In genomic region chr5:8675182-8675581, GRCh38 we compare ENCODE assay signal across 38 cellular contexts.
"Had no signal": no experiment of that assay in that cellular context is flagged by ENCODE, and none has a peak within 500 bp of the region (broad histone marks: within the 10 kb centered on the region; RNA-seq: fewer than 3 reads in every experiment).

No MANE protein-coding gene starts in this region.

- H3K27me3 ChIP-seq: adrenal gland, ascending aorta, body of pancreas, brain microvascular endothelial cell, breast epithelium, cardiac muscle cell had no signal

- H3K9me3 Mint-ChIP-seq: activated naive CD4-positive, alpha-beta T cell treated with anti-CD3 and anti-CD28 coated beads for 36 hours; activated naive CD4-positive, alpha-beta T cell treated with anti-CD3 and anti-CD28 coated beads, Interleukin-2, amount 10 ng/mL, durations not matched to agents 7 days and 5 days; activated naive CD8-positive, alpha-beta T cell treated with anti-CD3 and anti-CD28 coated beads, Interleukin-2, amount 50 U/mL, for 24 hours; central memory CD8-positive, alpha-beta T cell had no signal

- H3K36me3 ChIP-seq: adrenal gland, ascending aorta, brain microvascular endothelial cell, breast epithelium, cardiac muscle cell had no signal

- H3K9me3 ChIP-seq: adrenal gland, ascending aorta, body of pancreas had no signal

- H3K4me1 ChIP-seq: adrenal gland, ascending aorta, body of pancreas, breast epithelium had no signal

- ATAC-seq: activated naive CD4-positive, alpha-beta T cell treated with anti-CD3 and anti-CD28 coated beads, Interleukin-2, amount 50 U/mL, for 72 hours; activated naive CD8-positive, alpha-beta T cell treated with anti-CD3 and anti-CD28 coated beads, Interleukin-2, amount 50 U/mL, for 24 hours; activated T-cell treated with anti-CD3 and anti-CD28 coated beads, Interleukin-2, amount 50 U/mL, for 4 hours; activated T-cell treated with anti-CD3 and anti-CD28 coated beads, Interleukin-2, amount 50 U/mL, for 72 hours; activated T-helper 17 cell treated with anti-CD3 and anti-CD28 coated beads, Interleukin-2, amount 50 U/mL, for 72 hours; body of pancreas had no signal

- H3K27ac Mint-ChIP-seq: activated naive CD4-positive, alpha-beta T cell treated with anti-CD3 and anti-CD28 coated beads for 36 hours; activated naive CD4-positive, alpha-beta T cell treated with anti-CD3 and anti-CD28 coated beads, Interleukin-2, amount 10 ng/mL, durations not matched to agents 7 days and 5 days; activated naive CD4-positive, alpha-beta T cell treated with anti-CD3 and anti-CD28 coated beads, Interleukin-2, amount 50 U/mL, for 24 hours; activated naive CD4-positive, alpha-beta T cell treated with anti-CD3 and anti-CD28 coated beads, Interleukin-2, amount 50 U/mL, for 72 hours; activated naive CD8-positive, alpha-beta T cell; activated naive CD8-positive, alpha-beta T cell treated with anti-CD3 and anti-CD28 coated beads for 36 hours; activated naive CD8-positive, alpha-beta T cell treated with anti-CD3 and anti-CD28 coated beads, Interleukin-2, amount 10 ng/mL, durations not matched to agents 7 days and 5 days; activated naive CD8-positive, alpha-beta T cell treated with anti-CD3 and anti-CD28 coated beads, Interleukin-2, amount 50 U/mL, for 24 hours; activated T-cell treated with anti-CD3 and anti-CD28 coated beads, Interleukin-2, amount 50 U/mL, for 24 hours; activated T-cell treated with anti-CD3 and anti-CD28 coated beads, Interleukin-2, amount 50 U/mL, for 72 hours; activated T-helper 1 cell treated with anti-CD3 and anti-CD28 coated beads, Interleukin-12 subunit alpha, Interleukin-12 subunit beta, Interleukin-2, Interleukin-4 antibody, amounts not matched to agents 30 ng/mL and 10 ng/mL and 1 ng/mL, durations not matched to agents 14 hours and 24 hours and 36 hours; activated T-helper 17 cell treated with anti-CD3 and anti-CD28 coated beads, Interleukin-2, amount 50 U/mL, for 72 hours; activated T-helper 2 cell treated with anti-CD3 and anti-CD28 coated beads, Interferon-gamma antibody, Interleukin-2, Interleukin-4, amounts not matched to agents 10 μg/mL and 5 μg/mL and 100 μg/mL, durations not matched to agents 14 hours and 24 hours and 36 hours; brain had no signal

- H3K4me3 ChIP-seq: adrenal gland, ascending aorta, body of pancreas, breast epithelium, cardiac muscle cell had no signal

- H3K27ac ChIP-seq: adrenal gland, ascending aorta, body of pancreas, brain microvascular endothelial cell, breast epithelium, cardiac muscle cell had no signal

- H3K4me3 Mint-ChIP-seq: activated naive CD4-positive, alpha-beta T cell treated with anti-CD3 and anti-CD28 coated beads for 36 hours; activated naive CD4-positive, alpha-beta T cell treated with anti-CD3 and anti-CD28 coated beads, Interleukin-2, amount 10 ng/mL, durations not matched to agents 7 days and 5 days; activated naive CD4-positive, alpha-beta T cell treated with anti-CD3 and anti-CD28 coated beads, Interleukin-2, amount 50 U/mL, for 24 hours; activated naive CD8-positive, alpha-beta T cell; activated naive CD8-positive, alpha-beta T cell treated with anti-CD3 and anti-CD28 coated beads for 36 hours; activated naive CD8-positive, alpha-beta T cell treated with anti-CD3 and anti-CD28 coated beads, Interleukin-2, amount 10 ng/mL, durations not matched to agents 7 days and 5 days; activated naive CD8-positive, alpha-beta T cell treated with anti-CD3 and anti-CD28 coated beads, Interleukin-2, amount 50 U/mL, for 24 hours; activated T-cell treated with anti-CD3 and anti-CD28 coated beads, Interleukin-2, amount 50 U/mL, for 24 hours; activated T-cell treated with anti-CD3 and anti-CD28 coated beads, Interleukin-2, amount 50 U/mL, for 4 hours; activated T-cell treated with anti-CD3 and anti-CD28 coated beads, Interleukin-2, amount 50 U/mL, for 72 hours; activated T-helper 1 cell treated with anti-CD3 and anti-CD28 coated beads, Interleukin-12 subunit alpha, Interleukin-12 subunit beta, Interleukin-2, Interleukin-4 antibody, amounts not matched to agents 30 ng/mL and 10 ng/mL and 1 ng/mL, durations not matched to agents 14 hours and 24 hours and 36 hours; activated T-helper 17 cell treated with anti-CD3 and anti-CD28 coated beads, Interleukin-2, amount 50 U/mL, for 72 hours; brain; central memory CD8-positive, alpha-beta T cell had no signal

- DNase-seq: activated effector memory CD4-positive, alpha-beta T cell treated with anti-CD3 and anti-CD28 coated beads, Interleukin-2, amount 50 U/mL, for 16 hours; activated effector memory CD4-positive, alpha-beta T cell treated with Interleukin-2 at 50 U/mL for 16 hours; activated gamma-delta T cell; activated gamma-delta T cell treated with Interleukin-2 at 50 U/mL for 16 hours; activated naive CD4-positive, alpha-beta T cell; activated naive CD4-positive, alpha-beta T cell treated with anti-CD3 and anti-CD28 coated beads for 36 hours; activated naive CD4-positive, alpha-beta T cell treated with anti-CD3 and anti-CD28 coated beads, Interleukin-2, amount 10 ng/mL, durations not matched to agents 7 days and 5 days; activated naive CD4-positive, alpha-beta T cell treated with anti-CD3 and anti-CD28 coated beads, Interleukin-2, amount 50 U/mL, for 16 hours; activated naive CD4-positive, alpha-beta T cell treated with Interleukin-2 at 50 U/mL for 16 hours; activated naive CD8-positive, alpha-beta T cell treated with anti-CD3 and anti-CD28 coated beads for 36 hours; activated naive CD8-positive, alpha-beta T cell treated with anti-CD3 and anti-CD28 coated beads, Interleukin-2, amount 10 ng/mL, durations not matched to agents 7 days and 5 days; activated naive CD8-positive, alpha-beta T cell treated with anti-CD3 and anti-CD28 coated beads, Interleukin-2, amount 50 U/mL, for 24 hours; activated T-cell treated with anti-CD3 and anti-CD28 coated beads, Interleukin-2, amount 50 U/mL, for 1 hour; activated T-cell treated with anti-CD3 and anti-CD28 coated beads, Interleukin-2, amount 50 U/mL, for 24 hours; activated T-cell treated with anti-CD3 and anti-CD28 coated beads, Interleukin-2, amount 50 U/mL, for 4 hours; activated T-cell treated with anti-CD3 and anti-CD28 coated beads, Interleukin-2, amount 50 U/mL, for 48 hours; activated T-cell treated with anti-CD3 and anti-CD28 coated beads, Interleukin-2, amount 50 U/mL, for 72 hours; adrenal gland; amniotic stem cell; amygdala; anterior cingulate cortex; aorta; body of pancreas; brain microvascular endothelial cell; caudate nucleus; central memory CD4-positive, alpha-beta T cell; cerebellar nuclear complex had no signal

- H3K36me3 Mint-ChIP-seq: activated naive CD4-positive, alpha-beta T cell treated with anti-CD3 and anti-CD28 coated beads, Interleukin-2, amount 10 ng/mL, durations not matched to agents 7 days and 5 days; activated naive CD4-positive, alpha-beta T cell treated with anti-CD3 and anti-CD28 coated beads, Interleukin-2, amount 50 U/mL, for 24 hours; activated naive CD4-positive, alpha-beta T cell treated with anti-CD3 and anti-CD28 coated beads, Interleukin-2, amount 50 U/mL, for 72 hours; activated naive CD8-positive, alpha-beta T cell; activated naive CD8-positive, alpha-beta T cell treated with anti-CD3 and anti-CD28 coated beads for 36 hours; activated naive CD8-positive, alpha-beta T cell treated with anti-CD3 and anti-CD28 coated beads, Interleukin-2, amount 10 ng/mL, durations not matched to agents 7 days and 5 days; brain had no signal

- H3K27me3 Mint-ChIP-seq: activated naive CD4-positive, alpha-beta T cell treated with anti-CD3 and anti-CD28 coated beads, Interleukin-2, amount 10 ng/mL, durations not matched to agents 7 days and 5 days; activated naive CD4-positive, alpha-beta T cell treated with anti-CD3 and anti-CD28 coated beads, Interleukin-2, amount 50 U/mL, for 24 hours; activated naive CD8-positive, alpha-beta T cell; activated naive CD8-positive, alpha-beta T cell treated with anti-CD3 and anti-CD28 coated beads for 36 hours; activated naive CD8-positive, alpha-beta T cell treated with anti-CD3 and anti-CD28 coated beads, Interleukin-2, amount 10 ng/mL, durations not matched to agents 7 days and 5 days; activated naive CD8-positive, alpha-beta T cell treated with anti-CD3 and anti-CD28 coated beads, Interleukin-2, amount 50 U/mL, for 24 hours; activated T-cell treated with anti-CD3 and anti-CD28 coated beads, Interleukin-2, amount 50 U/mL, for 24 hours; activated T-helper 17 cell treated with anti-CD3 and anti-CD28 coated beads, Interleukin-2, amount 50 U/mL, for 72 hours; brain; central memory CD8-positive, alpha-beta T cell had no signal

- H3K4me1 Mint-ChIP-seq: activated naive CD4-positive, alpha-beta T cell treated with anti-CD3 and anti-CD28 coated beads, Interleukin-2, amount 10 ng/mL, durations not matched to agents 7 days and 5 days; activated naive CD4-positive, alpha-beta T cell treated with anti-CD3 and anti-CD28 coated beads, Interleukin-2, amount 50 U/mL, for 24 hours; activated naive CD8-positive, alpha-beta T cell treated with anti-CD3 and anti-CD28 coated beads for 36 hours; activated naive CD8-positive, alpha-beta T cell treated with anti-CD3 and anti-CD28 coated beads, Interleukin-2, amount 10 ng/mL, durations not matched to agents 7 days and 5 days; activated naive CD8-positive, alpha-beta T cell treated with anti-CD3 and anti-CD28 coated beads, Interleukin-2, amount 50 U/mL, for 24 hours; activated T-helper 17 cell treated with anti-CD3 and anti-CD28 coated beads, Interleukin-2, amount 50 U/mL, for 72 hours; brain; central memory CD8-positive, alpha-beta T cell had no signal
